ENCODE assay signal across 19 cellular contexts in the genomic region with DNA sequence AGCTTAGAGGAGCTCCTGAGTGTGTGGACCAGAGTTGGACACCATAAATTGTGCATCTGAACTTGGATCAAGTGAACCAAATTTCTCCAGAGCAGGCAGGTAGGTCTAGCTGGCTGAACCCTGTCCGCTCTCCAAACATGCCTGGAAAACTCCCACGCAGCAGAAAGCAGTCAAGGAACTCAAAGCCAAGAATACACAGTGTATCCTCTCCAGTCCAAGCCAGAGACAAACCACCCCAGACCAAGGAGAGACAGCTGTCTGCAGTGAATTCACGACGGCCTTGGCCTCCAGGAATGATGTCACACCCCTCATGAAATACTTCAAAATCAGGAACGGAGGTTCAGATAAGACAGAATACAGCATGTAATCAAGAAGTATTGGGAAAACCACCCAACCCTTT. TPM values are rescaled to one million over a fixed set of nuclear protein-coding genes. Genes with fewer than 3 reads are reported as not detected.
DNase-seq lines count a peak whose midpoint lies in the region; ATAC-seq, FAIRE-seq and TF ChIP-seq lines count a peak whose summit lies in the region.
"Had no signal": no experiment of that assay in that cellular context is flagged by ENCODE, and none has a peak within 500 bp of the region (broad histone marks: within the 10 kb centered on the region; RNA-seq: fewer than 3 reads in every experiment).

No MANE protein-coding gene starts in this region.

- H3K27me3 ChIP-seq in endothelial cell of umbilical vein (ENCODE audit: control insufficient read depth in 2 of 2, insufficient read depth in 2 of 2, low read length in 2 of 2) (no peaks in the 10 kb centered on the region), aorta (ENCODE audit: control insufficient read depth in 1 of 2, insufficient read depth in 2 of 2, low read length in 1 of 2) (no peaks in the 10 kb centered on the region)

- H3K27ac ChIP-seq in endothelial cell of umbilical vein (ENCODE audit: insufficient read depth, low read depth, low read length) (peak overlapping the region; percentile 81), aorta (ENCODE audit: low read depth in 1 of 2, low read length in 2 of 2) (peak overlapping the region; percentile 30 to 37)

- TSS peak; percentile 20 for BruUV-seq in endothelial cell of umbilical vein (replicated peaks; lab: Mats Ljungman, UMichigan)

- no peak overlapping the region for H2AFZ ChIP-seq in endothelial cell of umbilical vein (ENCODE audit: low read depth, low read length)

- CTCF ChIA-PET in endothelial cell of umbilical vein (lab: Charles Lee): interaction anchor here (0.9 to 3.9 kb wide), 5 partner anchors 12 to 85 kb away, joined by 3 to 33 read pairs (median 7); no protein-coding TSS in a partner anchor

- 2 to 7% methylated on average over 5 of the region's 5 CpGs for WGBS in aorta, 2 donors

- peak overlapping the region; percentile 76 for H3K4me2 ChIP-seq in endothelial cell of umbilical vein (ENCODE audit: insufficient read depth, low read length)
- H3K4me2 ChIP-seq: SK-N-SH had no signal

- no peak for FAIRE-seq in endothelial cell of umbilical vein (lab: Jason Lieb, UNC)
- FAIRE-seq: frontal cortex, TTC549, urothelium cell line had no signal

- peak overlapping the region; percentile 43 for H3K9ac ChIP-seq in endothelial cell of umbilical vein (replicated peaks; ENCODE audit: extremely low read depth, insufficient read depth, low read length)
- H3K9ac ChIP-seq: SK-N-SH had no signal

- intact Hi-C loops in endothelial cell of umbilical vein (cut with micrococcal nuclease): no loop called here
- intact Hi-C loops in sciatic nerve (cut with DNase I): no loop called here
- intact Hi-C loops in aorta (cut with DNase I): no loop called here

- no peak overlapping the region for H3K4me3 ChIP-seq in endothelial cell of umbilical vein (replicated peaks in 1 of 3; ENCODE audit: insufficient read depth in 1 of 3, low read depth in 1 of 3, low read length in 3 of 3)
- no peak overlapping the region for H3K4me3 ChIP-seq in aorta (ENCODE audit: low read length in 2 of 2)

- no peak for TF ChIP-seq CTCF in endothelial cell of umbilical vein (IDR thresholded peaks at IDR 0.05; ENCODE audit: extremely low read depth in 1 of 2, insufficient read depth in 1 of 2, low read depth in 1 of 2, low read length in 2 of 2)

- no peak for TF ChIP-seq POLR2A in endothelial cell of umbilical vein (IDR thresholded peaks at IDR 0.05; ENCODE audit: low read depth, low read length)

- H3K36me3 ChIP-seq in endothelial cell of umbilical vein (ENCODE audit: control insufficient read depth in 2 of 2, extremely low read depth in 1 of 2, insufficient read depth in 2 of 2, low read length in 2 of 2) (no peaks in the 10 kb centered on the region), aorta (ENCODE audit: control insufficient read depth in 1 of 2, insufficient read depth in 2 of 2, low read length in 1 of 2) (no peaks in the 10 kb centered on the region)

- POLR2A ChIA-PET in endothelial cell of umbilical vein (lab: Charles Lee): no interaction called here

- H3K79me2 ChIP-seq in endothelial cell of umbilical vein (ENCODE audit: control insufficient read depth, insufficient read depth, low read length): peaks cover 37% of the 10 kb centered on the region

- H3K9me3 ChIP-seq in endothelial cell of umbilical vein (replicated peaks; ENCODE audit: control insufficient read depth, insufficient read depth, low read length) (no peaks in the 10 kb centered on the region), aorta (ENCODE audit: control insufficient read depth, low read length) (no peaks in the 10 kb centered on the region)
- H3K9me3 ChIP-seq: SK-N-SH had no signal

- H3K9me1 ChIP-seq in endothelial cell of umbilical vein (replicated peaks; ENCODE audit: control insufficient read depth, extremely low read depth, insufficient read depth, low read length): no peaks in the 10 kb centered on the region

- ATAC-seq in sciatic nerve (peak; percentile 48), aorta (ENCODE audit: low FRiP score) (no peak), HG02763 (IDR thresholded peaks at IDR 0.05; ENCODE audit: unreplicated experiment) (no peak)

- DNase-seq in endothelial cell of umbilical vein (ENCODE audit: low read depth, low spot score) (no peak), left kidney (ENCODE audit: low read depth, low spot score) (peak; percentile 62), sciatic nerve (ENCODE audit: low spot score) (no peak), aorta (no peak), NCI-H510A (lab: John Stamatoyannopoulos, UW) (no peak), NCI-H128 (lab: John Stamatoyannopoulos, UW; ENCODE audit: unreplicated experiment) (no peak)
- DNase-seq: activated CD4-positive, alpha-beta memory T cell treated with anti-CD3 and anti-CD28 coated beads for 36 hours; DMS53; naive B cell; NCI-H187 treated with DMSO at 0.1 percent for 48 hours; NCI-H510A treated with DMSO at 0.1 percent for 48 hours; retina; SK-N-SH; stimulated activated CD4-positive, alpha-beta T cell treated with anti-CD3 and anti-CD28 coated beads, Interleukin-4, amount 100 ng/mL, for 4 hours had no signal

- H3K4me1 ChIP-seq in endothelial cell of umbilical vein (ENCODE audit: control insufficient read depth, extremely low read depth, insufficient read depth, low read length) (peaks cover 92% of the 10 kb centered on the region), aorta (ENCODE audit: control insufficient read depth in 1 of 2, insufficient read depth in 2 of 2, low read length in 2 of 2) (peaks cover 0 to 7% of the 10 kb centered on the region in 2 donors)

- H4K20me1 ChIP-seq in endothelial cell of umbilical vein (replicated peaks; ENCODE audit: control insufficient read depth, extremely low read depth, insufficient read depth, low read length): no peaks in the 10 kb centered on the region

- dilution Hi-C loops in endothelial cell of umbilical vein (cut with MboI; ENCODE audit: extremely low pct_ligation_motif_present, low sequenced_read_pairs): no loop called here

TF ChIP-seq in endothelial cell of umbilical vein, 7 proteins besides CTCF, POLR2A, EP300 and RAD21:
- no peak for TF ChIP-seq MYC (IDR thresholded peaks at IDR 0.05; ENCODE audit: low read depth, low read length)
- TF ChIP-seq POLR2AphosphoS5 (IDR thresholded peaks at IDR 0.05; ENCODE audit: insufficient read depth, low read depth, low read length): no peak
- TF ChIP-seq JUN (IDR thresholded peaks at IDR 0.05; ENCODE audit: borderline replicate concordance, insufficient read depth, insufficient read length, low read depth): no peak
- TF ChIP-seq, protein P1, sequence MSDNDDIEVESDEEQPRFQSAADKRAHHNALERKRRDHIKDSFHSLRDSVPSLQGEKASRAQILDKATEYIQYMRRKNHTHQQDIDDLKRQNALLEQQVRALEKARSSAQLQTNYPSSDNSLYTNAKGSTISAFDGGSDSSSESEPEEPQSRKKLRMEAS (IDR thresholded peaks at IDR 0.05; ENCODE audit: insufficient read depth, insufficient read length): no peak
- TF ChIP-seq GATA2 (IDR thresholded peaks at IDR 0.05; ENCODE audit: insufficient read depth, insufficient read length, low read depth, low read length): no peak
- no peak for TF ChIP-seq FOS (IDR thresholded peaks at IDR 0.05; ENCODE audit: borderline replicate concordance, insufficient read depth, low read length)
- no peak for TF ChIP-seq EZH2 (IDR thresholded peaks at IDR 0.05; ENCODE audit: borderline replicate concordance, low read depth, low read length, severe bottlenecking)

RNA-seq across cellular contexts. Expression of a gene that starts 44.0 kb away (rescaled TPM):
- total RNA-seq in endothelial cell of umbilical vein: 1,119 and 1,341 TPM in 2 replicates
- polyA plus RNA-seq in endothelial cell of umbilical vein: 379 and 384 TPM in 2 replicates
- 305 and 353 TPM in 2 replicates for polyA plus RNA-seq in endothelial cell of umbilical vein (2011; cell fraction: cytosol; rRNA removed)
- polyA plus RNA-seq in endothelial cell of umbilical vein (2011; cell fraction: nucleus; rRNA removed): 509 and 510 TPM in 2 replicates
- 493 and 639 TPM in 2 replicates for polyA plus RNA-seq in endothelial cell of umbilical vein (2012)
- 611 and 680 TPM in 2 replicates for polyA minus RNA-seq in endothelial cell of umbilical vein
- polyA minus RNA-seq in endothelial cell of umbilical vein (2011; cell fraction: cytosol; rRNA and poly(A)+ RNA removed): 2.3 TPM
- 490 and 493 TPM in 2 replicates for polyA minus RNA-seq in endothelial cell of umbilical vein (2011; cell fraction: nucleus; rRNA and poly(A)+ RNA removed)
- total RNA-seq in sciatic nerve: 423 TPM
- 100 to 1,000 TPM; 564 to 910 TPM for total RNA-seq in aorta
- 100 to 1,000 TPM in 1 of 2 donors, 10 to 100 TPM in 1; 73.3 to 379 TPM for polyA plus RNA-seq in aorta
- total RNA-seq: activated CD4-positive, alpha-beta memory T cell treated with anti-CD3 and anti-CD28 coated beads for 36 hours; activated T-helper 2 cell treated with anti-CD3 and anti-CD28 coated beads, Interferon-gamma antibody, Interleukin-2, Interleukin-4, amounts not matched to agents 10 μg/mL and 5 μg/mL and 100 μg/mL, durations not matched to agents 14 hours and 24 hours and 36 hours had no signal

RNA-seq across cellular contexts. Expression of a gene that starts 44.1 kb away (rescaled TPM):
- 792 and 935 TPM in 2 replicates for total RNA-seq in endothelial cell of umbilical vein
- polyA plus RNA-seq in endothelial cell of umbilical vein: 940 and 1,366 TPM in 2 replicates
- 563 and 570 TPM in 2 replicates for polyA plus RNA-seq in endothelial cell of umbilical vein (2011; cell fraction: cytosol; rRNA removed)
- 716 and 1,073 TPM in 2 replicates for polyA plus RNA-seq in endothelial cell of umbilical vein (2011; cell fraction: nucleus; rRNA removed)
- 398 and 736 TPM in 2 replicates for polyA plus RNA-seq in endothelial cell of umbilical vein (2012)
- 769 and 809 TPM in 2 replicates for polyA minus RNA-seq in endothelial cell of umbilical vein
- polyA minus RNA-seq in endothelial cell of umbilical vein (2011; cell fraction: cytosol; rRNA and poly(A)+ RNA removed): 4.8 TPM
- polyA minus RNA-seq in endothelial cell of umbilical vein (2011; cell fraction: nucleus; rRNA and poly(A)+ RNA removed): 669 and 809 TPM in 2 replicates
- 417 TPM for total RNA-seq in sciatic nerve
- 1,000 to 10,000 TPM in 1 of 2 donors, 100 to 1,000 TPM in 1; 693 to 1,110 TPM for total RNA-seq in aorta
- polyA plus RNA-seq in aorta: 100 to 1,000 TPM; 117 to 670 TPM
- total RNA-seq: activated CD4-positive, alpha-beta memory T cell treated with anti-CD3 and anti-CD28 coated beads for 36 hours; activated T-helper 2 cell treated with anti-CD3 and anti-CD28 coated beads, Interferon-gamma antibody, Interleukin-2, Interleukin-4, amounts not matched to agents 10 μg/mL and 5 μg/mL and 100 μg/mL, durations not matched to agents 14 hours and 24 hours and 36 hours had no signal
